ENCODE assay signal across 10 cellular contexts in the genomic region with DNA sequence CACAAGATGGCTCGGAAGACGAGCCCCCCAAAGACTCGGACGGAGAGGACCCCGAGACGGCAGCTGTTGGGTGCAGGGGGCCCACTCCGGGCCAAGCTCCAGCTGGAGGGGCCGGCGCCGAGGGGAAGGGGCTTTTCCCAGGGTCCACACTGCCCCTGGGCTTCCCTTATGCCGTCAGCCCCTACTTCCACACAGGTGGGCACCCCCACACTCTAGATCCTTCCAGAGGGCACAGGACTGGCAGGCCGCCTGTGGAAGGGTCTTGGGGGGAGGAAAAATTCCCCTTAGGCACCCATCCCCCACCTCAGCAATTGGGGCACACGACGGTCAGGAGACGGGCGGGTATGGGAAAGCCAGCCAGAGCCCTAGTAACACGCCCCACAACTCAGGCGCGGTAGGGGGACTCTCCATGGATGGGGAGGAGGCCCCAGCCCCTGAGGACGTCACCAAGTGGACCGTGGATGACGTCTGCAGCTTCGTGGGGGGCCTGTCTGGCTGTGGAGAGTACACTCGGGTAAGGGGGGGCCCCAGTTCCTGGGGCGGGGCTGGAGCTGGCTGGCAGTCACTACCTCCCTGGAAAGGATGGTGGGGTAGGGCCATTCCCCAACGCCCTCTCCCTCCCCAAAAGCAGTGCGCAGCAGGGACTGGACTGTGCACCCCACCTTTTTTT. TPM values are rescaled to one million over a fixed set of nuclear protein-coding genes. Genes with fewer than 3 reads are reported as not detected.
A peak's percentile ranks its signal among the peaks of the same experiment; 100 is the strongest.
DNase-seq lines count a peak whose midpoint lies in the region; ATAC-seq, FAIRE-seq and TF ChIP-seq lines count a peak whose summit lies in the region.
"Had no signal": no experiment of that assay in that cellular context is flagged by ENCODE, and none has a peak within 500 bp of the region (broad histone marks: within the 10 kb centered on the region; RNA-seq: fewer than 3 reads in every experiment).

No MANE protein-coding gene starts in this region.

- no peak overlapping the region for H3K9ac ChIP-seq in SK-N-SH

- ATAC-seq in Right ventricle myocardium superior (ENCODE audit: poor library complexity) (peak; percentile 14), HG03342 (IDR thresholded peaks at IDR 0.05; ENCODE audit: unreplicated experiment) (no peak)

- TF ChIP-seq RAD21 in SK-N-SH (IDR thresholded peaks at IDR 0.05; ENCODE audit: low read length), result no peak

- intact Hi-C loops in Right ventricle myocardium superior (cut with DNase I), result no loop called here
- intact Hi-C loops in posterior cingulate gyrus (cut with DNase I), result no loop called here

- no peak for DNase-seq in H54 (ENCODE audit: insufficient read length, low spot score)
- DNase-seq in SK-N-SH, result no peak
- peak; percentile 73 for DNase-seq in Right ventricle myocardium superior
- DNase-seq in retinal pigment epithelial cell (ENCODE audit: low read depth), result no peak
- no peak for DNase-seq in SW 1271 (lab: John Stamatoyannopoulos, UW)
- DNase-seq in posterior cingulate gyrus, result no peak
- DNase-seq in NCI-H524 treated with DMSO at 0.1 percent for 48 hours (lab: John Stamatoyannopoulos, UW), result no peak
- DNase-seq: MM.1S had no signal

- peaks cover 20% of the 10 kb centered on the region for H3F3A ChIP-seq in SK-N-SH (replicated peaks; ENCODE audit: insufficient read depth)

- no peaks in the 10 kb centered on the region for H3K9me2 ChIP-seq in SK-N-SH

- H2AFZ ChIP-seq in SK-N-SH (ENCODE audit: low read depth), result no peak overlapping the region

- no peak overlapping the region for H3K4me2 ChIP-seq in SK-N-SH

- no peak for TF ChIP-seq EP300 in SK-N-SH (IDR thresholded peaks at IDR 0.05; ENCODE audit: borderline replicate concordance in 1 of 2, low read depth in 1 of 2, low read length in 1 of 2)

- peak; percentile 50 for FAIRE-seq in H54 (lab: Jason Lieb, UNC)

- TF ChIP-seq CTCF in SK-N-SH (IDR thresholded peaks at IDR 0.05), result no peak
- no peak for TF ChIP-seq CTCF in retinal pigment epithelial cell (conservative IDR thresholded peaks at IDR 0.05; ENCODE audit: low read depth, low read length)

- no peaks in the 10 kb centered on the region for H4K20me1 ChIP-seq in SK-N-SH (ENCODE audit: insufficient read depth)

- no peaks in the 10 kb centered on the region for H3K27me3 ChIP-seq in SK-N-SH (ENCODE audit: insufficient read depth)

- 76% methylated on average over 3 of the region's 27 CpGs for WGBS in SK-N-SH (ENCODE audit: low lambda C conversion rate)

- H3K27ac ChIP-seq in SK-N-SH (ENCODE audit: low read depth in 2 of 2, low read length in 1 of 2), result peak overlapping the region in 1 of 2 experiments; percentile 86; a peak in 2 of 4 replicates

- H3K4me1 ChIP-seq in SK-N-SH (ENCODE audit: control insufficient read depth in 1 of 2, insufficient read depth in 2 of 2, low read depth in 1 of 2, low read length in 1 of 2), result peaks cover 0 to 61% of the 10 kb centered on the region in 2 experiments; a peak in 1 of 4 replicates

- no peak overlapping the region; a peak in 1 of 4 replicates for H3K4me3 ChIP-seq in SK-N-SH (ENCODE audit: low read depth in 2 of 2, low read length in 1 of 2)
- peak overlapping the region; percentile 36 for H3K4me3 ChIP-seq in retinal pigment epithelial cell (ENCODE audit: low read length)

- no peak for TF ChIP-seq POLR2A in H54 (IDR thresholded peaks at IDR 0.05; ENCODE audit: low read depth, low read length)

- POLR2A ChIA-PET in SK-N-SH (lab: Yijun Ruan, JAX), result interaction anchor here (1.5 to 3.2 kb wide), 3 partner anchors 17 to 38 kb away, joined by 4 to 13 read pairs (median 9); no protein-coding TSS in a partner anchor

- no peaks in the 10 kb centered on the region for H3K79me2 ChIP-seq in SK-N-SH (ENCODE audit: insufficient read depth)

- no peaks in the 10 kb centered on the region for H3K9me3 ChIP-seq in SK-N-SH

- CTCF ChIA-PET in SK-N-SH (lab: Yijun Ruan, JAX), result interaction anchor here (0.6 to 8.9 kb wide), 7 partner anchors 16 to 349 kb away, joined by 3 to 125 read pairs (median 4); a partner anchor contains a TSS

- H3K36me3 ChIP-seq in SK-N-SH (replicated peaks in 1 of 2; ENCODE audit: control insufficient read depth in 1 of 2, insufficient read depth in 2 of 2, low read length in 1 of 2), result peaks cover 0 to 31% of the 10 kb centered on the region in 2 experiments

TF ChIP-seq in SK-N-SH, 30 proteins besides CTCF, POLR2A, EP300 and RAD21:
- TF ChIP-seq GATA2 (CRISPR knock-in tag; IDR thresholded peaks at IDR 0.05), result no peak
- TF ChIP-seq POLR2AphosphoS5 (IDR thresholded peaks at IDR 0.05; ENCODE audit: low read depth, low read length), result peak; percentile 37

RNA-seq across cellular contexts. Expression of a gene that starts 16.1 kb away (rescaled TPM):
- 114 and 124 TPM in 2 replicates for polyA plus RNA-seq in SK-N-SH (2012; rRNA removed)
- 77.5 and 83.1 TPM in 2 replicates for polyA plus RNA-seq in SK-N-SH (2012; cell fraction: cytosol; rRNA removed)
- 214 and 215 TPM in 2 replicates for polyA plus RNA-seq in SK-N-SH (2012; cell fraction: nucleus; rRNA removed)
- total RNA-seq in Right ventricle myocardium superior, result 42.8 TPM

RNA-seq across cellular contexts. Expression of a gene that starts 17.4 kb away (rescaled TPM):
- 27.3 and 28.1 TPM in 2 replicates for polyA plus RNA-seq in SK-N-SH (2012; rRNA removed)
- polyA plus RNA-seq in SK-N-SH (2012; cell fraction: cytosol; rRNA removed), result 3.6 and 5.7 TPM in 2 replicates
- 220 and 295 TPM in 2 replicates for polyA plus RNA-seq in SK-N-SH (2012; cell fraction: nucleus; rRNA removed)
- total RNA-seq in Right ventricle myocardium superior, result 5.6 TPM

RNA-seq across cellular contexts. Expression of a gene that starts 19.3 kb away (rescaled TPM):
- polyA plus RNA-seq in SK-N-SH (2012; rRNA removed), result 2.1 and 3.7 TPM in 2 replicates
- 1.8 and 2.7 TPM in 2 replicates for polyA plus RNA-seq in SK-N-SH (2012; cell fraction: cytosol; rRNA removed)
- polyA plus RNA-seq in SK-N-SH (2012; cell fraction: nucleus; rRNA removed), result 16.3 and 25.0 TPM in 2 replicates
- 1.5 TPM for total RNA-seq in Right ventricle myocardium superior
- total RNA-seq: T-helper 2 cell treated with Interferon-gamma antibody and Interleukin-4, amounts not matched to agents 100 ng/mL and 5 ng/mL, for 36 hours had no signal

RNA-seq across cellular contexts. Expression of a gene that starts 23.3 kb away (rescaled TPM):
- polyA plus RNA-seq in SK-N-SH (2012; rRNA removed), result not detected in 2 replicates
- not detected in 2 replicates for polyA plus RNA-seq in SK-N-SH (2012; cell fraction: cytosol; rRNA removed)
- 0.13 and 0.25 TPM in 2 replicates for polyA plus RNA-seq in SK-N-SH (2012; cell fraction: nucleus; rRNA removed)
- not detected for total RNA-seq in Right ventricle myocardium superior

RNA-seq across cellular contexts. Expression of a gene that starts 38.9 kb away (rescaled TPM):
- 0.18 and 0.25 TPM in 2 replicates for polyA plus RNA-seq in SK-N-SH (2012; rRNA removed)
- polyA plus RNA-seq in SK-N-SH (2012; cell fraction: cytosol; rRNA removed), result 0.13 and 0.18 TPM in 2 replicates
- polyA plus RNA-seq in SK-N-SH (2012; cell fraction: nucleus; rRNA removed), result 0.73 and 1.4 TPM in 2 replicates
- 170 TPM for total RNA-seq in Right ventricle myocardium superior
- total RNA-seq: T-helper 2 cell treated with Interferon-gamma antibody and Interleukin-4, amounts not matched to agents 100 ng/mL and 5 ng/mL, for 36 hours had no signal
